21 cellular contexts compared by ENCODE assay signal in the genomic region with DNA sequence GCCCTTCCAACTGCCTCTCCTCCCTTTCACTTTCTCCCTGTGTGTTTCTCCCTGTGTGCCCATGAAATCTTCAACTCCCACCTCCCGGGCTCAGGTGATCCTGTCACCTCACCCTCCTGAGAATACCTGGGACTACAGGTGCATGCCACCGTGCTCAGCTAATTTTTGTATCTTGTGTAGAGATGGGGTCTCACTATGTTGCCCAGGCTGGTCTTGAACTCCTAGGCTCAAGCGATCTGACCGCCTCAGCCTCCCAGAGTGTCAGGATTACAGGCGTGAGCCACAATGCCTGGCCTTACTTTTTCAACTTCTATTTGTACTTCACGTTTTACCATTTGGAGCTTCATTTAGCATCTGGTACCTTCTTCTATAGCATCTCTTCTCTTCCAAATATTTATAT. TPM values are rescaled to one million over a fixed set of nuclear protein-coding genes. Genes with fewer than 3 reads are reported as not detected.
DNase-seq lines count a peak whose midpoint lies in the region; ATAC-seq and TF ChIP-seq lines count a peak whose summit lies in the region.
"Had no signal": no experiment of that assay in that cellular context is flagged by ENCODE, and none has a peak within 500 bp of the region (broad histone marks: within the 10 kb centered on the region; RNA-seq: fewer than 3 reads in every experiment).

No MANE protein-coding gene starts in this region.

- CTCF ChIA-PET in activated CD8-positive, alpha-beta memory T cell treated with anti-CD3 and anti-CD28 coated beads, Interleukin-2, amount 10 ng/mL, durations not matched to agents 7 days and 5 days (lab: Charles Lee) = interaction anchor here (0.9 to 2.0 kb wide), 11 partner anchors 9 to 215 kb away, joined by 3 to 11 read pairs (median 3); a partner anchor contains a TSS
- CTCF ChIA-PET in CD4-positive, alpha-beta memory T cell (lab: Charles Lee; ENCODE audit: partially characterized antibody) = interaction anchor here (1.2 to 18.5 kb wide), 9 partner anchors 9 to 612 kb away, joined by 3 to 467 read pairs (median 5); a partner anchor contains a TSS

- H3K4me3 ChIP-seq in CD4-positive, alpha-beta memory T cell (ENCODE audit: low read length in 2 of 2) = no peak overlapping the region
- H3K4me3 ChIP-seq: dorsolateral prefrontal cortex, MG63 had no signal

- no peak for TF ChIP-seq CTCF in natural killer cell (IDR thresholded peaks at IDR 0.05)

- no peak overlapping the region for H3K27ac ChIP-seq in CD4-positive, alpha-beta memory T cell (ENCODE audit: low read depth, low read length)
- H3K27ac ChIP-seq: dorsolateral prefrontal cortex, epithelial cell of prostate had no signal

- POLR2A ChIA-PET in CD4-positive, alpha-beta memory T cell (lab: Charles Lee; ENCODE audit: partially characterized antibody) = interaction anchor here (1.0 to 5.3 kb wide), 8 partner anchors 10 to 612 kb away, joined by 3 to 82 read pairs (median 14); a partner anchor contains a TSS

- peaks cover 65% of the 10 kb centered on the region for H3K4me1 ChIP-seq in CD4-positive, alpha-beta memory T cell (ENCODE audit: insufficient read depth, low read length)

- H3K36me3 ChIP-seq in CD4-positive, alpha-beta memory T cell (ENCODE audit: insufficient read depth, low read length) = no peaks in the 10 kb centered on the region
- H3K36me3 ChIP-seq: MG63 had no signal

- H3K4me1 Mint-ChIP-seq in activated CD8-positive, alpha-beta memory T cell treated with anti-CD3 and anti-CD28 coated beads, Interleukin-2, amount 10 ng/mL, durations not matched to agents 7 days and 5 days = peaks cover 52% of the 10 kb centered on the region
- H3K4me1 Mint-ChIP-seq in CD4-positive, alpha-beta memory T cell = peaks cover 51 to 66% (median 60%) of the 10 kb centered on the region in 4 donors
- H3K4me1 Mint-ChIP-seq in activated T-helper 17 cell treated with anti-CD3 and anti-CD28 coated beads, Interleukin-2, amount 50 U/mL, for 72 hours = peaks cover 37% of the 10 kb centered on the region
- H3K4me1 Mint-ChIP-seq in natural killer cell = peaks cover 69 to 80% of the 10 kb centered on the region in 2 donors

- H3K9me3 ChIP-seq in CD4-positive, alpha-beta memory T cell (ENCODE audit: control insufficient read depth in 1 of 2, low read length in 2 of 2) = no peaks in the 10 kb centered on the region
- H3K9me3 ChIP-seq: SK-N-SH had no signal

- ATAC-seq in activated CD8-positive, alpha-beta memory T cell treated with anti-CD3 and anti-CD28 coated beads, Interleukin-2, amount 10 ng/mL, durations not matched to agents 7 days and 5 days = no peak
- no peak for ATAC-seq in activated T-helper 17 cell treated with anti-CD3 and anti-CD28 coated beads, Interleukin-2, amount 50 U/mL, for 72 hours (replicated peaks)
- ATAC-seq in natural killer cell = no peak
- no peak for ATAC-seq in HG03196 (IDR thresholded peaks at IDR 0.05; ENCODE audit: unreplicated experiment)

- intact Hi-C loops in CD4-positive, alpha-beta memory T cell (cut with micrococcal nuclease) = loop anchor here (2.0 to 5.0 kb wide), 4 partner anchors 201 to 992 kb away; a partner anchor contains a TSS
- intact Hi-C loops in natural killer cell (cut with micrococcal nuclease) = loop anchor here (2.0 to 5.0 kb wide), 4 partner anchors 23 to 402 kb away; a partner anchor contains a TSS

- peak overlapping the region; percentile 67 for H3K4me3 Mint-ChIP-seq in activated CD8-positive, alpha-beta memory T cell treated with anti-CD3 and anti-CD28 coated beads, Interleukin-2, amount 10 ng/mL, durations not matched to agents 7 days and 5 days
- peak overlapping the region; percentile 70 to 86 (median 77) for H3K4me3 Mint-ChIP-seq in CD4-positive, alpha-beta memory T cell
- H3K4me3 Mint-ChIP-seq in activated T-helper 17 cell treated with anti-CD3 and anti-CD28 coated beads, Interleukin-2, amount 50 U/mL, for 72 hours = peak overlapping the region; percentile 75
- peak overlapping the region; percentile 90 for H3K4me3 Mint-ChIP-seq in natural killer cell

- H3K9me3 Mint-ChIP-seq in activated CD8-positive, alpha-beta memory T cell treated with anti-CD3 and anti-CD28 coated beads, Interleukin-2, amount 10 ng/mL, durations not matched to agents 7 days and 5 days (ENCODE audit: low read depth) = no peaks in the 10 kb centered on the region
- peaks cover 0 to 2% (median 0%) of the 10 kb centered on the region in 8 donors for H3K9me3 Mint-ChIP-seq in CD4-positive, alpha-beta memory T cell
- H3K9me3 Mint-ChIP-seq in activated T-helper 17 cell treated with anti-CD3 and anti-CD28 coated beads, Interleukin-2, amount 50 U/mL, for 72 hours = no peaks in the 10 kb centered on the region
- H3K9me3 Mint-ChIP-seq in natural killer cell = no peaks in the 10 kb centered on the region

- peak overlapping the region; percentile 77 for H3K27ac Mint-ChIP-seq in activated CD8-positive, alpha-beta memory T cell treated with anti-CD3 and anti-CD28 coated beads, Interleukin-2, amount 10 ng/mL, durations not matched to agents 7 days and 5 days
- peak overlapping the region; percentile 48 to 96 (median 91) for H3K27ac Mint-ChIP-seq in CD4-positive, alpha-beta memory T cell
- H3K27ac Mint-ChIP-seq in activated T-helper 17 cell treated with anti-CD3 and anti-CD28 coated beads, Interleukin-2, amount 50 U/mL, for 72 hours = peak overlapping the region; percentile 44
- H3K27ac Mint-ChIP-seq in natural killer cell = peak overlapping the region; percentile 89 to 95

- DNase-seq in activated CD8-positive, alpha-beta memory T cell treated with anti-CD3 and anti-CD28 coated beads, Interleukin-2, amount 10 ng/mL, durations not matched to agents 7 days and 5 days = no peak
- DNase-seq in activated CD8-positive, alpha-beta memory T cell treated with anti-CD3 and anti-CD28 coated beads for 24 hours = no peak
- no peak for DNase-seq in CD4-positive, alpha-beta memory T cell
- no peak for DNase-seq in natural killer cell
- DNase-seq in middle frontal gyrus (ENCODE audit: extremely low spot score, low spot score) = no peak
- no peak for DNase-seq in D341Med (ENCODE audit: low spot score)
- DNase-seq: aorta, DMS79, dorsolateral prefrontal cortex, GOT3, MG63, NCI-H1417 treated with DMSO at 0.1 percent for 48 hours, NCI-H524, SK-N-SH had no signal

- peaks cover 35% of the 10 kb centered on the region for H3K27me3 Mint-ChIP-seq in activated CD8-positive, alpha-beta memory T cell treated with anti-CD3 and anti-CD28 coated beads, Interleukin-2, amount 10 ng/mL, durations not matched to agents 7 days and 5 days
- H3K27me3 Mint-ChIP-seq in CD4-positive, alpha-beta memory T cell = peaks cover 0 to 1% of the 10 kb centered on the region in 2 donors
- no peaks in the 10 kb centered on the region for H3K27me3 Mint-ChIP-seq in activated T-helper 17 cell treated with anti-CD3 and anti-CD28 coated beads, Interleukin-2, amount 50 U/mL, for 72 hours
- H3K27me3 Mint-ChIP-seq in natural killer cell (ENCODE audit: low read depth in 2 of 2) = no peaks in the 10 kb centered on the region

- H3K36me3 Mint-ChIP-seq in activated CD8-positive, alpha-beta memory T cell treated with anti-CD3 and anti-CD28 coated beads, Interleukin-2, amount 10 ng/mL, durations not matched to agents 7 days and 5 days = peaks cover 1% of the 10 kb centered on the region
- H3K36me3 Mint-ChIP-seq in CD4-positive, alpha-beta memory T cell = no peaks in the 10 kb centered on the region
- H3K36me3 Mint-ChIP-seq in activated T-helper 17 cell treated with anti-CD3 and anti-CD28 coated beads, Interleukin-2, amount 50 U/mL, for 72 hours (ENCODE audit: low read depth) = no peaks in the 10 kb centered on the region
- no peaks in the 10 kb centered on the region for H3K36me3 Mint-ChIP-seq in natural killer cell
- H3K36me3 Mint-ChIP-seq: IgD-negative memory B cell had no signal

- no peaks in the 10 kb centered on the region for H3K27me3 ChIP-seq in CD4-positive, alpha-beta memory T cell (ENCODE audit: insufficient read depth, low read length)

RNA-seq across cellular contexts. Expression of a gene that starts 24.9 kb away (rescaled TPM):
- not detected for total RNA-seq in activated CD8-positive, alpha-beta memory T cell treated with anti-CD3 and anti-CD28 coated beads, Interleukin-2, amount 10 ng/mL, durations not matched to agents 7 days and 5 days
- under 1 TPM; 0.52 to 0.58 TPM for total RNA-seq in CD4-positive, alpha-beta memory T cell
- under 1 TPM in 1 of 2 donors, not detected in 1; 0.30 TPM for polyA plus RNA-seq in CD4-positive, alpha-beta memory T cell
- total RNA-seq in activated T-helper 17 cell treated with anti-CD3 and anti-CD28 coated beads, Interleukin-2, amount 50 U/mL, for 72 hours = under 1 TPM in 1 of 2 donors, not detected in 1; 0.84 TPM
- total RNA-seq in natural killer cell = 10 to 100 TPM; 12.2 to 19.7 (median 12.5) TPM
- total RNA-seq: A673, fibroblast of villous mesenchyme, RPMI7951 had no signal
- polyA plus RNA-seq: IgD-negative memory B cell had no signal

Comparison
In these comparisons a context has a peak if more than half of its experiments do, and no peak if none do; other contexts are left out.
1. RNA of a gene that starts 24.9 kb away (total RNA-seq): 12.2 to 19.7 TPM in natural killer cell; 0.84 TPM in activated T-helper 17 cell treated with anti-CD3 and anti-CD28 coated beads, Interleukin-2, amount 50 U/mL, for 72 hours, 0.52 to 0.58 TPM in CD4-positive, alpha-beta memory T cell and not detected in activated CD8-positive, alpha-beta memory T cell treated with anti-CD3 and anti-CD28 coated beads, Interleukin-2, amount 10 ng/mL, durations not matched to agents 7 days and 5 days; every median in the first group is over 4 times any median in the second.
2. Peak in every context shown above with its lines, with median percentiles within 50 percentile points of each other: H3K27ac Mint-ChIP-seq and H3K4me3 Mint-ChIP-seq.